Comparison of ENCODE assay signal across 15 cellular contexts in the genomic region with DNA sequence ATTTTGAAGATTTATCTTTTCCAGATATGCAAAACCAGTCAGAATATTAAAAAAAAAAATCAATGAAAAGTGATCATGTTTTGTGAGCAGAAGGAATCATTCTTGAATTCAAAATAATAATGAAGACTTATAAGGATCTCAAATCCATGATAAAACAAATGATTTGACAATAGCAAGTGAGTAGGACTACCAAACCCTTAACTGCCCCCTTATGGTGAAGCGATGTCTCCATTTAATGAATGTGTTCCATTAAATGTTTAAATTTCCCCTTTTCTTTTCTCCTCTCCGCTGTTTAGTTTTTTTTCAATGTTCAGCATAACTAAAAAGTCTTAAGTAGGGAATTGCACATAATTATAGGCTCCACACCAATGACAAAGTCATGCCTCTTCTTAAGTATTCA. TPM values are rescaled to one million over a fixed set of nuclear protein-coding genes. Genes with fewer than 3 reads are reported as not detected.
DNase-seq lines count a peak whose midpoint lies in the region; ATAC-seq and TF ChIP-seq lines count a peak whose summit lies in the region.
"Had no signal": no experiment of that assay in that cellular context is flagged by ENCODE, and none has a peak within 500 bp of the region (broad histone marks: within the 10 kb centered on the region; RNA-seq: fewer than 3 reads in every experiment).

No MANE protein-coding gene starts in this region.

- no peak overlapping the region for H3K4me3 ChIP-seq in BE2C (ENCODE audit: low read depth, low read length)
- no peak overlapping the region for H3K4me3 ChIP-seq in ascending aorta
- H3K4me3 ChIP-seq in lower lobe of right lung = no peak overlapping the region
- H3K4me3 ChIP-seq: ovary, testis had no signal

- no peak for ATAC-seq in lower lobe of right lung
- no peak for ATAC-seq in GM18511 (IDR thresholded peaks at IDR 0.05; ENCODE audit: unreplicated experiment)
- no peak for ATAC-seq in omental fat pad (ENCODE audit: low FRiP score)
- ATAC-seq in HG02588 (IDR thresholded peaks at IDR 0.05; ENCODE audit: unreplicated experiment) = no peak
- ATAC-seq: activated T-cell treated with anti-CD3 and anti-CD28 coated beads, Interleukin-2, amount 50 U/mL, for 72 hours; WTC11 had no signal

- no peak overlapping the region for H3K4me3 Mint-ChIP-seq in HFFc6
- H3K4me3 Mint-ChIP-seq: activated T-cell treated with anti-CD3 and anti-CD28 coated beads, Interleukin-2, amount 50 U/mL, for 72 hours; WTC11 had no signal

- peak overlapping the region; percentile 60 to 75 for H3K27ac ChIP-seq in ascending aorta
- no peak overlapping the region for H3K27ac ChIP-seq in lower lobe of right lung
- H3K27ac ChIP-seq: ovary, testis had no signal

- H3K27me3 Mint-ChIP-seq in HFFc6 (ENCODE audit: insufficient read depth) = no peaks in the 10 kb centered on the region

- H3K9me3 Mint-ChIP-seq in HFFc6 = no peaks in the 10 kb centered on the region
- H3K9me3 Mint-ChIP-seq: activated T-cell treated with anti-CD3 and anti-CD28 coated beads, Interleukin-2, amount 50 U/mL, for 72 hours; WTC11 had no signal

- peak; percentile 33 for TF ChIP-seq CTCF in BE2C (IDR thresholded peaks at IDR 0.05; ENCODE audit: low read depth, low read length)
- peak; percentile 66 for TF ChIP-seq CTCF in HFFc6 (IDR thresholded peaks at IDR 0.05)
- TF ChIP-seq CTCF in ascending aorta (IDR thresholded peaks at IDR 0.05) = no peak
- peak; percentile 15 for TF ChIP-seq CTCF in lower lobe of right lung (IDR thresholded peaks at IDR 0.05)
- no peak for TF ChIP-seq CTCF in omental fat pad (IDR thresholded peaks at IDR 0.05)

- intact Hi-C loops in ascending aorta (cut with DNase I) (no loop called here), lower lobe of right lung (cut with DNase I) (no loop called here)

- H3K9me3 ChIP-seq in BE2C (no peaks in the 10 kb centered on the region), ascending aorta (no peaks in the 10 kb centered on the region), lower lobe of right lung (no peaks in the 10 kb centered on the region)
- H3K9me3 ChIP-seq: ovary, testis had no signal

- H3K27me3 ChIP-seq in BE2C (no peaks in the 10 kb centered on the region), ascending aorta (no peaks in the 10 kb centered on the region), lower lobe of right lung (ENCODE audit: low read depth) (no peaks in the 10 kb centered on the region)
- H3K27me3 ChIP-seq: ovary, testis had no signal

- no peak for DNase-seq in BE2C
- peak; percentile 35 for DNase-seq in HFFc6
- no peak for DNase-seq in ascending aorta (ENCODE audit: low spot score in 2 of 2)
- no peak for DNase-seq in lower lobe of right lung
- DNase-seq in omental fat pad (ENCODE audit: low spot score) = no peak
- no peak for DNase-seq in GM19238 (ENCODE audit: insufficient read length, low spot score)
- DNase-seq: activated T-cell treated with anti-CD3 and anti-CD28 coated beads, Interleukin-2, amount 50 U/mL, for 72 hours; Calu3; NCI-H2081 treated with DMSO at 0.1 percent for 48 hours; ovary; RPMI8226; testis had no signal

- no peak overlapping the region for H3K27ac Mint-ChIP-seq in HFFc6
- H3K27ac Mint-ChIP-seq: activated T-cell treated with anti-CD3 and anti-CD28 coated beads, Interleukin-2, amount 50 U/mL, for 72 hours had no signal

- no peaks in the 10 kb centered on the region for H3K36me3 Mint-ChIP-seq in HFFc6 (ENCODE audit: low read depth)
- H3K36me3 Mint-ChIP-seq: WTC11 had no signal

- H3K4me1 Mint-ChIP-seq in HFFc6 (ENCODE audit: low read depth) = peaks cover 18% of the 10 kb centered on the region

- no peaks in the 10 kb centered on the region for H3K36me3 ChIP-seq in BE2C
- no peaks in the 10 kb centered on the region for H3K36me3 ChIP-seq in ascending aorta
- H3K36me3 ChIP-seq in lower lobe of right lung = peaks cover 7% of the 10 kb centered on the region
- H3K36me3 ChIP-seq: ovary had no signal

- no peaks in the 10 kb centered on the region for H3K4me1 ChIP-seq in BE2C
- H3K4me1 ChIP-seq in ascending aorta = peaks cover 0 to 16% of the 10 kb centered on the region in 2 donors
- H3K4me1 ChIP-seq in lower lobe of right lung = peaks cover 4% of the 10 kb centered on the region

RNA-seq across cellular contexts. Expression of gene MARCHF3, which starts 12.2 kb away (rescaled TPM):
- polyA plus RNA-seq in BE2C (2012; ENCODE audit: insufficient read depth, insufficient read length, low read depth) = 4.4 TPM
- 10 to 100 TPM; 12.3 to 17.8 (median 13.3) TPM for total RNA-seq in HFFc6 (2021; fragmentation: NEBNext Ultra II Directional; extraction: Animal tissue kit (Norgen Biotek cat#: 25700))
- total RNA-seq in ascending aorta (22.6 TPM), lower lobe of right lung (14.3 TPM), omental fat pad (10 to 100 TPM in 2 of 4 donors, 1 to 10 TPM in 2; 7.4 to 72.7 (median 16.2) TPM)

RNA-seq across cellular contexts. Expression of gene C5orf63, which starts 30.7 kb away (rescaled TPM):
- polyA plus RNA-seq in BE2C (2012; ENCODE audit: insufficient read depth, insufficient read length, low read depth) = 17.0 TPM
- 1 to 10 TPM in 2 of 6 experiments, under 1 TPM in 4; 0.41 to 3.8 (median 0.71) TPM for total RNA-seq in HFFc6 (2021; fragmentation: NEBNext Ultra II Directional; extraction: Animal tissue kit (Norgen Biotek cat#: 25700))
- total RNA-seq in ascending aorta (not detected), lower lobe of right lung (7.5 TPM), omental fat pad (1 to 10 TPM; 1.8 to 6.5 (median 4.7) TPM)

Comparison
In these comparisons a context has a peak if more than half of its experiments do, and no peak if none do; other contexts are left out.
1. CTCF ChIP-seq: peak in BE2C (single experiment), HFFc6 (single experiment) and lower lobe of right lung (single experiment); none in ascending aorta (0 of 3) and omental fat pad (0 of 3).